In the genomic region with DNA sequence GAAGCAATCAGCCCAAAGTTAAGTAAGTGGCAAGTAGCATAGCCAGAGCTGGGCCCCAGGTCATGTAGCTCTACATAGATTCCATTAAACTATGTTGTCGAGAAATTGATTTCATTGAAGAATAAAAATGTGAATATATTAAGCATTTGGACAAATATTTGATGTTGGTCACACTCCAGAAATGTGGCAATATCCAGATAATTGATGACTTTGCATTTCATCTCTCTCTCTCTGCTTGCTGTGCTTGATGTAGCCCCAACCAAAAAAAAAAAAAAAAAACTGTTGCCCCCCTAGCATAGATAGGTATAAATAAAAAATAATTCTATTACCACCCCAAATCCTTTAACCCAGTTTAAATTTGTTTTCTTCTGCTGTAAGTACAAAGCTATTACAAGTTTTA, we compare ENCODE assay signal across 8 cellular contexts. TPM values are rescaled to one million over a fixed set of nuclear protein-coding genes. Genes with fewer than 3 reads are reported as not detected.
"Had no signal": no experiment of that assay in that cellular context is flagged by ENCODE, and none has a peak within 500 bp of the region (broad histone marks: within the 10 kb centered on the region; RNA-seq: fewer than 3 reads in every experiment).

No MANE protein-coding gene starts in this region.

- H3K27ac ChIP-seq: KMS-11 had no signal

- H3K4me3 ChIP-seq: GM23338 had no signal

- H3K4me2 ChIP-seq: GM23338, KMS-11 had no signal

- H3K9ac ChIP-seq: KMS-11 had no signal

- ATAC-seq: GM23338 had no signal

- DNase-seq: H9, HCEC 1CT, Karpas-422, KBM-7 had no signal

- FAIRE-seq: HTR-8/SVneo had no signal

- H2AFZ ChIP-seq: GM23338 had no signal

RNA-seq across cellular contexts. Expression of gene NDST3, which starts 7.5 kb away (rescaled TPM):
- total RNA-seq: HT-29 had no signal
